8 cellular contexts compared by ENCODE assay signal in the genomic region with DNA sequence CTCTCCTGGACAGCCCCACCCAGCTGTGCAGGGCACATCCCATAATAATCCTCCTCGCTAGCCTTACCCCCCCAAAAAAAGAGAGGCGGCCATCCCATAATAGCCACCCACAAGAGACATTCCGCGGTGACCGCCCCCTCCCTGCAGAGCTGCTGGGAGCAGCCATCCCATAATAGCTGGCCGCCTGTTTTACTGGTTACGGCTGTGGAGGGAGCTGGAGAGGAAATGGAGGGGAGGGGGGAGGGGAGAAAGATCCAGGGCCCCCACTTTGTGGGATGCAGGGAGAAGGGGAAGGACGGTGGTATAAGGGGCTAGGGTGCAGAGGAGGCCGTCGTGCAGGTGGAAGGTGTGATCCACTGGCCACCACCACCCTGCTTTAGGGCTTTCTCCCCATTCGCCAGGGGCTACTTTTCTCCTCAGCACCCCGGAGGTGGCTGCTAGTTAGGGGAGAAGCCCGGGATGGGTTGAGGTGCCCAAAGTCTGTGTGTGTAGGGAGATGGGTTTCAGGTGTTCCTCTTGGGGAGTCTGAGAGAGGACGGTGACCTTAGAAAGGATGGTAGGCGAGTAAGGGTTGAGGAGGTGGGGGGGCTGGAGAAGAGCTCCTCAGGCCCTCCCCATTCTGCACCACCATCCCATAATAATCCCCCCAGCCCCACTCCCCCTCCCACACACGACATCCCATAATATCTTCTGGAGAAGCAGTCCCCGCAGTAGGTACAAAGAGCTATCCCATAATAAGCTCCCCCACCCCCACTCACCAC. TPM values are rescaled to one million over a fixed set of nuclear protein-coding genes. Genes with fewer than 3 reads are reported as not detected.
A peak's percentile ranks its signal among the peaks of the same experiment; 100 is the strongest.
DNase-seq lines count a peak whose midpoint lies in the region; ATAC-seq and TF ChIP-seq lines count a peak whose summit lies in the region.

No MANE protein-coding gene starts in this region.

- peak overlapping the region; percentile 68 for H3K4me3 ChIP-seq in endodermal cell (ENCODE audit: low read length)
- H3K4me3 ChIP-seq in mesenchymal stem cell (ENCODE audit: insufficient read depth in 1 of 2, low read depth in 1 of 2, low read length in 2 of 2), result peak overlapping the region in 1 of 2 experiments; percentile 70
- H3K4me3 ChIP-seq in thoracic aorta, result peak overlapping the region; percentile 68

- H3K4me3 Mint-ChIP-seq in endodermal cell, result peak overlapping the region; percentile 40

- H3K27ac ChIP-seq in endodermal cell (ENCODE audit: low read depth, low read length) (peak overlapping the region; percentile 95), mesenchymal stem cell (ENCODE audit: low read length, poor library complexity, severe bottlenecking) (peak overlapping the region; percentile 99), thoracic aorta (peak overlapping the region; percentile 92 to 97)

- peaks cover 31% of the 10 kb centered on the region for H3K4me1 ChIP-seq in ES-I3 (ENCODE audit: insufficient read depth, low read length)
- peaks cover 14% of the 10 kb centered on the region for H3K4me1 ChIP-seq in endodermal cell (ENCODE audit: control insufficient read depth, insufficient read depth, low read length)
- H3K4me1 ChIP-seq in mesenchymal stem cell (ENCODE audit: control insufficient read depth, insufficient read depth, low read depth, low read length), result peaks cover 22% of the 10 kb centered on the region
- peaks cover 16 to 36% of the 10 kb centered on the region in 2 donors for H3K4me1 ChIP-seq in thoracic aorta (ENCODE audit: control insufficient read depth in 1 of 2, low read depth in 2 of 2)

- H4K91ac ChIP-seq in mesenchymal stem cell (ENCODE audit: low read length), result peak overlapping the region; percentile 100

- no peaks in the 10 kb centered on the region for H3K27me3 ChIP-seq in endodermal cell (ENCODE audit: control insufficient read depth, insufficient read depth, low read length, poor library complexity, severe bottlenecking)
- H3K27me3 ChIP-seq in mesenchymal stem cell (ENCODE audit: control insufficient read depth in 1 of 2, insufficient read depth in 1 of 2, low read length in 2 of 2), result no peaks in the 10 kb centered on the region
- no peaks in the 10 kb centered on the region for H3K27me3 ChIP-seq in thoracic aorta (replicated peaks; ENCODE audit: insufficient read depth)

- H3K36me3 Mint-ChIP-seq in endodermal cell (ENCODE audit: low read depth), result no peaks in the 10 kb centered on the region

- peak overlapping the region; percentile 100 for H2BK120ac ChIP-seq in mesenchymal stem cell (ENCODE audit: low read depth, low read length)

- peak overlapping the region in 1 of 2 experiments; percentile 14 for H3K23ac ChIP-seq in mesenchymal stem cell (ENCODE audit: low read length in 2 of 2)

- H3K9me3 Mint-ChIP-seq in endodermal cell, result no peaks in the 10 kb centered on the region

- H3K4me2 ChIP-seq in mesenchymal stem cell (ENCODE audit: low read length, poor library complexity, severe bottlenecking), result peak overlapping the region; percentile 54

- H3K27ac Mint-ChIP-seq in endodermal cell, result peak overlapping the region; percentile 77

- no peaks in the 10 kb centered on the region for H3K79me1 ChIP-seq in mesenchymal stem cell (replicated peaks; ENCODE audit: low read length, poor library complexity, severe bottlenecking)

- no peaks in the 10 kb centered on the region for H3K27me3 Mint-ChIP-seq in endodermal cell (ENCODE audit: insufficient read depth)

- H2AFZ ChIP-seq in mesenchymal stem cell (ENCODE audit: low read depth, low read length), result peak overlapping the region; percentile 75

- H3K14ac ChIP-seq in mesenchymal stem cell (ENCODE audit: low read length in 2 of 2), result peak overlapping the region; percentile 45 to 94

- peaks cover 26% of the 10 kb centered on the region for H3K4me1 Mint-ChIP-seq in endodermal cell

- H3K36me3 ChIP-seq in ES-I3 (ENCODE audit: insufficient read depth, low read length) (no peaks in the 10 kb centered on the region), endodermal cell (ENCODE audit: control insufficient read depth, insufficient read depth, low read length) (no peaks in the 10 kb centered on the region), mesenchymal stem cell (ENCODE audit: control insufficient read depth in 1 of 2, insufficient read depth in 2 of 2, low read depth in 1 of 2, low read length in 2 of 2) (no peaks in the 10 kb centered on the region), thoracic aorta (no peaks in the 10 kb centered on the region)

- H3K4ac ChIP-seq in mesenchymal stem cell (ENCODE audit: low read depth in 1 of 2, low read length in 2 of 2), result peak overlapping the region; percentile 94 to 99

- H4K8ac ChIP-seq in mesenchymal stem cell (ENCODE audit: low read length), result peak overlapping the region; percentile 100

- H3K9me3 ChIP-seq in ES-I3 (ENCODE audit: control insufficient read depth, insufficient read depth, low read length), result no peaks in the 10 kb centered on the region
- H3K9me3 ChIP-seq in endodermal cell (ENCODE audit: control insufficient read depth, low read length), result no peaks in the 10 kb centered on the region
- no peaks in the 10 kb centered on the region for H3K9me3 ChIP-seq in mesenchymal stem cell (ENCODE audit: control insufficient read depth, low read length)
- no peaks in the 10 kb centered on the region for H3K9me3 ChIP-seq in thoracic aorta

- peak overlapping the region; percentile 99 for H2BK12ac ChIP-seq in mesenchymal stem cell (ENCODE audit: low read length in 2 of 2)

- WGBS in endodermal cell (ENCODE audit: insufficient coverage in 1 of 2, insufficient read length in 1 of 2), 2 experiments, result 6 to 28% methylated on average over 3 to 15 of the region's 17 CpGs
- WGBS in mesenchymal stem cell, result 5% methylated on average over 10 of the region's 17 CpGs

- peak overlapping the region; percentile 99 for H2AK5ac ChIP-seq in mesenchymal stem cell (ENCODE audit: low read length, severe bottlenecking)

- H3K9ac ChIP-seq in ES-I3 (ENCODE audit: low read depth, low read length), result peak overlapping the region; percentile 70
- peak overlapping the region; percentile 32 for H3K9ac ChIP-seq in endodermal cell (ENCODE audit: extremely low read depth, low read length, poor library complexity, severe bottlenecking)
- H3K9ac ChIP-seq in mesenchymal stem cell (ENCODE audit: low read length), result peak overlapping the region; percentile 87

- DNase-seq in NCI-H1048 (lab: John Stamatoyannopoulos, UW) (peak; percentile 54), SK-N-DZ (ENCODE audit: low spot score) (peak; percentile 96), endodermal cell (peak; percentile 79), mesenchymal stem cell (peak; percentile 72), thoracic aorta (ENCODE audit: low spot score) (peak; percentile 69)
- no peak for DNase-seq in effector CD4-positive, alpha-beta T cell

- peak; percentile 48 for ATAC-seq in thoracic aorta (ENCODE audit: insufficient number of reproducible peaks, low FRiP score, low read depth)
- ATAC-seq in HG03520 (IDR thresholded peaks at IDR 0.05; ENCODE audit: unreplicated experiment), result no peak

- peak overlapping the region; percentile 98 for H2BK5ac ChIP-seq in mesenchymal stem cell (ENCODE audit: low read depth, low read length, poor library complexity, severe bottlenecking)

- peak overlapping the region; percentile 97 to 100 for H3K18ac ChIP-seq in mesenchymal stem cell (ENCODE audit: low read depth in 1 of 2, low read length in 2 of 2)

- peak; percentile 9 for TF ChIP-seq CTCF in endodermal cell (conservative IDR thresholded peaks at IDR 0.05)
- TF ChIP-seq CTCF in thoracic aorta (IDR thresholded peaks at IDR 0.05), result peak; percentile 8

- H2BK15ac ChIP-seq in mesenchymal stem cell (ENCODE audit: low read depth, poor library complexity, severe bottlenecking), result peak overlapping the region; percentile 99

RNA-seq across cellular contexts. Expression of a gene that starts 6.0 kb away (rescaled TPM):
- 266 and 275 TPM in 2 replicates for polyA plus RNA-seq in SK-N-DZ (2014; cell fraction: cytosol; rRNA removed)
- 459 and 474 TPM in 2 replicates for polyA plus RNA-seq in SK-N-DZ (2014; cell fraction: nucleus; rRNA removed)
- total RNA-seq in endodermal cell (100 to 1,000 TPM; 276 to 385 TPM), thoracic aorta (100 to 1,000 TPM; 193 to 205 TPM)
- polyA plus RNA-seq in endodermal cell (2013, experiment 1 of 2), result 300 TPM
- 277 TPM for polyA plus RNA-seq in endodermal cell (2013, experiment 2 of 2)
- 111 TPM for polyA plus RNA-seq in mesenchymal stem cell (2013, experiment 1 of 2)
- 104 TPM for polyA plus RNA-seq in mesenchymal stem cell (2013, experiment 2 of 2)

RNA-seq across cellular contexts. Expression of a gene that starts 22.6 kb away (rescaled TPM):
- 0.29 and 1.1 TPM in 2 replicates for polyA plus RNA-seq in SK-N-DZ (2014; cell fraction: cytosol; rRNA removed)
- 0.17 TPM in 1 of 2 replicates, not detected in the other for polyA plus RNA-seq in SK-N-DZ (2014; cell fraction: nucleus; rRNA removed)
- total RNA-seq in endodermal cell (under 1 TPM; 0.24 to 0.73 TPM), thoracic aorta (1 to 10 TPM; 4.8 to 6.8 TPM)
- polyA plus RNA-seq in endodermal cell (2013, experiment 1 of 2), result 0.07 TPM
- polyA plus RNA-seq in endodermal cell (2013, experiment 2 of 2), result not detected
- 0.03 TPM for polyA plus RNA-seq in mesenchymal stem cell (2013, experiment 1 of 2)
- polyA plus RNA-seq in mesenchymal stem cell (2013, experiment 2 of 2), result 0.08 TPM

RNA-seq across cellular contexts. Expression of a gene that starts 34.0 kb away (rescaled TPM):
- 2.4 and 2.7 TPM in 2 replicates for polyA plus RNA-seq in SK-N-DZ (2014; cell fraction: cytosol; rRNA removed)
- 7.0 and 22.6 TPM in 2 replicates for polyA plus RNA-seq in SK-N-DZ (2014; cell fraction: nucleus; rRNA removed)
- total RNA-seq in endodermal cell (1 to 10 TPM; 1.9 to 3.9 TPM), thoracic aorta (1 to 10 TPM; 5.1 to 9.1 TPM)
- 2.4 TPM for polyA plus RNA-seq in endodermal cell (2013, experiment 1 of 2)
- 2.1 TPM for polyA plus RNA-seq in endodermal cell (2013, experiment 2 of 2)
- 0.30 TPM for polyA plus RNA-seq in mesenchymal stem cell (2013, experiment 1 of 2)
- 0.29 TPM for polyA plus RNA-seq in mesenchymal stem cell (2013, experiment 2 of 2)

RNA-seq across cellular contexts. Expression of a gene that starts 45.1 kb away (rescaled TPM):
- polyA plus RNA-seq in SK-N-DZ (2014; cell fraction: cytosol; rRNA removed), result 98.4 and 102 TPM in 2 replicates
- polyA plus RNA-seq in SK-N-DZ (2014; cell fraction: nucleus; rRNA removed), result 461 and 536 TPM in 2 replicates
- total RNA-seq in endodermal cell (100 to 1,000 TPM in 1 of 2 donors, 10 to 100 TPM in 1; 51.6 to 135 TPM), thoracic aorta (10 to 100 TPM; 41.2 to 83.0 TPM)
- polyA plus RNA-seq in endodermal cell (2013, experiment 1 of 2), result 43.2 TPM
- polyA plus RNA-seq in endodermal cell (2013, experiment 2 of 2), result 38.9 TPM
- 20.3 TPM for polyA plus RNA-seq in mesenchymal stem cell (2013, experiment 1 of 2)
- 21.3 TPM for polyA plus RNA-seq in mesenchymal stem cell (2013, experiment 2 of 2)

RNA-seq across cellular contexts. Expression of a gene that starts 49.7 kb away (rescaled TPM):
- polyA plus RNA-seq in SK-N-DZ (2014; cell fraction: cytosol; rRNA removed), result 121 and 129 TPM in 2 replicates
- polyA plus RNA-seq in SK-N-DZ (2014; cell fraction: nucleus; rRNA removed), result 381 and 391 TPM in 2 replicates
- 10 to 100 TPM; 30.5 to 60.3 TPM for total RNA-seq in endodermal cell
- 57.0 TPM for polyA plus RNA-seq in endodermal cell (2013, experiment 1 of 2)
- 48.0 TPM for polyA plus RNA-seq in endodermal cell (2013, experiment 2 of 2)
- polyA plus RNA-seq in mesenchymal stem cell (2013, experiment 1 of 2), result 34.2 TPM
- polyA plus RNA-seq in mesenchymal stem cell (2013, experiment 2 of 2), result 32.9 TPM
- 10 to 100 TPM; 21.8 to 36.9 TPM for total RNA-seq in thoracic aorta

Comparison
In these comparisons a context has a peak if more than half of its experiments do, and no peak if none do; other contexts are left out.
1. H3K9ac ChIP-seq: peak in every context shown above with its lines; median percentile 87 in mesenchymal stem cell; 70 in ES-I3; 32 in endodermal cell.